In genomic region chr1:8276173-8276914, GRCh38 we compare ENCODE assay signal across 21 cellular contexts. TPM values are rescaled to one million over a fixed set of nuclear protein-coding genes. Genes with fewer than 3 reads are reported as not detected.
DNase-seq lines count a peak whose midpoint lies in the region; ATAC-seq and TF ChIP-seq lines count a peak whose summit lies in the region.
"Had no signal": no experiment of that assay in that cellular context is flagged by ENCODE, and none has a peak within 500 bp of the region (broad histone marks: within the 10 kb centered on the region; RNA-seq: fewer than 3 reads in every experiment).

No MANE protein-coding gene starts in this region.

- TF ChIP-seq CTCF in HEK293 (tag by site-specific recombination; IDR thresholded peaks at IDR 0.05) (no peak), WTC11 (IDR thresholded peaks at IDR 0.05) (no peak), neural crest cell (conservative IDR thresholded peaks at IDR 0.05) (no peak)

- no peaks in the 10 kb centered on the region for H3K4me1 ChIP-seq in HEK293 (ENCODE audit: control insufficient read depth, insufficient read depth, low read length)
- H3K4me1 ChIP-seq: A549, BE2C had no signal

- H3K4me3 Mint-ChIP-seq in WTC11: no peak overlapping the region
- H3K4me3 Mint-ChIP-seq in neural crest cell: no peak overlapping the region
- H3K4me3 Mint-ChIP-seq: activated naive CD8-positive, alpha-beta T cell treated with anti-CD3 and anti-CD28 coated beads, Interleukin-2, amount 10 ng/mL, durations not matched to agents 7 days and 5 days; activated T-helper 1 cell treated with anti-CD3 and anti-CD28 coated beads, Interleukin-12 subunit alpha, Interleukin-12 subunit beta, Interleukin-2, Interleukin-4 antibody, amounts not matched to agents 30 ng/mL and 10 ng/mL and 1 ng/mL, durations not matched to agents 14 hours and 24 hours and 36 hours; stimulated activated naive B cell treated with anti-CD40 and anti-IgM and Interleukin-4, amounts not matched to agents 10 μg/mL and 1 μg/mL and 100 μg/mL, for 72 hours had no signal

- H3K9me3 Mint-ChIP-seq in WTC11 (peaks cover 13% of the 10 kb centered on the region), neural crest cell (peaks cover 8% of the 10 kb centered on the region)
- H3K9me3 Mint-ChIP-seq: activated T-helper 1 cell treated with anti-CD3 and anti-CD28 coated beads, Interleukin-12 subunit alpha, Interleukin-12 subunit beta, Interleukin-2, Interleukin-4 antibody, amounts not matched to agents 30 ng/mL and 10 ng/mL and 1 ng/mL, durations not matched to agents 14 hours and 24 hours and 36 hours had no signal

- H3K4me3 ChIP-seq in HEK293 (ENCODE audit: low read depth, low read length): no peak overlapping the region
- H3K4me3 ChIP-seq: A549, lung, pancreas, thoracic aorta had no signal

- POLR2A ChIA-PET in HEK293 (lab: Yijun Ruan, JAX): no interaction called here
- POLR2A ChIA-PET in WTC11 (lab: Charles Lee): interaction anchor here (0.8 kb wide), 1 partner anchor 14 kb away, joined by 3 read pairs; no protein-coding TSS in a partner anchor

- H3K27ac Mint-ChIP-seq in WTC11 (no peak overlapping the region), neural crest cell (ENCODE audit: unreplicated experiment) (peak overlapping the region; percentile 27)
- H3K27ac Mint-ChIP-seq: activated T-helper 1 cell treated with anti-CD3 and anti-CD28 coated beads, Interleukin-12 subunit alpha, Interleukin-12 subunit beta, Interleukin-2, Interleukin-4 antibody, amounts not matched to agents 30 ng/mL and 10 ng/mL and 1 ng/mL, durations not matched to agents 14 hours and 24 hours and 36 hours; stimulated activated naive B cell treated with anti-CD40 and anti-IgM and Interleukin-4, amounts not matched to agents 10 μg/mL and 1 μg/mL and 100 μg/mL, for 72 hours had no signal

- H3K27ac ChIP-seq in HEK293 (ENCODE audit: extremely low read depth, low read depth, low read length): no peak overlapping the region
- H3K27ac ChIP-seq: A549, pancreas, thoracic aorta had no signal

- H3K4me1 Mint-ChIP-seq in WTC11 (peaks cover 3% of the 10 kb centered on the region; the same call in 1 of the 2 replicates), neural crest cell (no peaks in the 10 kb centered on the region)
- H3K4me1 Mint-ChIP-seq: activated naive CD8-positive, alpha-beta T cell treated with anti-CD3 and anti-CD28 coated beads, Interleukin-2, amount 10 ng/mL, durations not matched to agents 7 days and 5 days had no signal

- H3K27me3 Mint-ChIP-seq in WTC11 (ENCODE audit: low read depth) (no peaks in the 10 kb centered on the region), neural crest cell (ENCODE audit: low read depth) (peaks cover 9% of the 10 kb centered on the region)

- CTCF ChIA-PET in HEK293 (lab: Yijun Ruan, JAX) (no interaction called here), WTC11 (lab: Charles Lee) (interaction anchor here (0.9 to 2.5 kb wide), 2 partner anchors 38 to 260 kb away, joined by 3 to 8 read pairs; no protein-coding TSS in a partner anchor)

- no peaks in the 10 kb centered on the region for H3K36me3 ChIP-seq in HEK293 (ENCODE audit: control insufficient read depth in 2 of 2, insufficient read depth in 1 of 2, low read length in 2 of 2)
- H3K36me3 ChIP-seq: BE2C, pancreas, thoracic aorta had no signal

- H3K36me3 Mint-ChIP-seq in WTC11: no peaks in the 10 kb centered on the region
- H3K36me3 Mint-ChIP-seq in neural crest cell (ENCODE audit: low read depth): no peaks in the 10 kb centered on the region
- H3K36me3 Mint-ChIP-seq: activated naive CD8-positive, alpha-beta T cell treated with anti-CD3 and anti-CD28 coated beads, Interleukin-2, amount 10 ng/mL, durations not matched to agents 7 days and 5 days; stimulated activated naive B cell treated with anti-CD40 and anti-IgM and Interleukin-4, amounts not matched to agents 10 μg/mL and 1 μg/mL and 100 μg/mL, for 72 hours had no signal

- ATAC-seq in WTC11 (0 out of 2 replicates have a peak, but pooled peaks have one; percentile 34), HG03521 (IDR thresholded peaks at IDR 0.05; ENCODE audit: unreplicated experiment) (no peak)
- ATAC-seq: A549; esophagus mucosa; stimulated activated naive B cell treated with anti-CD40 and anti-IgM and Interleukin-4, amounts not matched to agents 10 μg/mL and 1 μg/mL and 100 μg/mL, for 72 hours had no signal

- H3K9me3 ChIP-seq in HEK293 (ENCODE audit: control insufficient read depth, insufficient read depth, low read depth, low read length): no peaks in the 10 kb centered on the region
- H3K9me3 ChIP-seq: A549, BE2C, pancreas, thoracic aorta had no signal

- DNase-seq in NCI-H2196 (lab: John Stamatoyannopoulos, UW; ENCODE audit: unreplicated experiment) (peak; percentile 7), NCI-H2196 treated with DMSO at 0.1 percent for 48 hours (lab: John Stamatoyannopoulos, UW; ENCODE audit: unreplicated experiment) (no peak), WTC11 (ENCODE audit: low spot score) (no peak), neural crest cell (ENCODE audit: low read depth, low spot score) (no peak), LoVo (ENCODE audit: low spot score) (no peak), NCI-H446 (lab: John Stamatoyannopoulos, UW) (no peak)
- DNase-seq: activated CD8-positive, alpha-beta memory T cell treated with anti-CD3 and anti-CD28 coated beads for 24 hours; activated naive CD8-positive, alpha-beta T cell treated with anti-CD3 and anti-CD28 coated beads, Interleukin-2, amount 10 ng/mL, durations not matched to agents 7 days and 5 days; BE2C; effector CD8-positive, alpha-beta T cell; NCI-H1436; SHP77 treated with DMSO at 0.1 percent for 48 hours; stimulated activated naive B cell treated with anti-CD40 and anti-IgM and Interleukin-4, amounts not matched to agents 10 μg/mL and 1 μg/mL and 100 μg/mL, for 72 hours had no signal

TF ChIP-seq in HEK293, 187 proteins besides CTCF, POLR2A, EP300 and RAD21:
- TF ChIP-seq ZNF48 (tag by site-specific recombination; IDR thresholded peaks at IDR 0.05) (no peak), ZNF10 (tag by site-specific recombination; IDR thresholded peaks at IDR 0.05) (peak; percentile 86)

TF ChIP-seq in WTC11, 78 proteins besides CTCF, POLR2A, EP300 and RAD21 (continues in another document):
- TF ChIP-seq CREM (CRISPR knock-in tag; IDR thresholded peaks at IDR 0.05) (no peak), ATF3 (CRISPR knock-in tag; conservative IDR thresholded peaks at IDR 0.05) (no peak), ARID4B (CRISPR knock-in tag; IDR thresholded peaks at IDR 0.05; ENCODE audit: borderline replicate concordance) (no peak), ZSCAN18 (CRISPR knock-in tag; IDR thresholded peaks at IDR 0.05) (no peak), MYBL2 (CRISPR knock-in tag; IDR thresholded peaks at IDR 0.05) (no peak), IRF2 (CRISPR knock-in tag; IDR thresholded peaks at IDR 0.05; ENCODE audit: borderline replicate concordance, low read depth) (no peak), ETV6 (CRISPR knock-in tag; IDR thresholded peaks at IDR 0.05) (no peak), FOXK1 (CRISPR knock-in tag; IDR thresholded peaks at IDR 0.05) (no peak), ELF4 (CRISPR knock-in tag; IDR thresholded peaks at IDR 0.05; ENCODE audit: low read depth) (no peak), ZBTB21 (CRISPR knock-in tag; IDR thresholded peaks at IDR 0.05; ENCODE audit: borderline replicate concordance) (no peak), PRRX2 (CRISPR knock-in tag; IDR thresholded peaks at IDR 0.05) (no peak), ZNF263 (CRISPR knock-in tag; IDR thresholded peaks at IDR 0.05; ENCODE audit: low read depth) (no peak)

RNA-seq across cellular contexts. Expression of gene SLC45A1, which starts 41.6 kb away (rescaled TPM):
- 2.0 to 2.3 TPM (median 2.3 TPM) in 3 replicates for total RNA-seq in WTC11 (2021)
- 2.5 TPM in 2 replicates for total RNA-seq in neural crest cell
